ENCODE assay signal across 8 cellular contexts in the genomic region with DNA sequence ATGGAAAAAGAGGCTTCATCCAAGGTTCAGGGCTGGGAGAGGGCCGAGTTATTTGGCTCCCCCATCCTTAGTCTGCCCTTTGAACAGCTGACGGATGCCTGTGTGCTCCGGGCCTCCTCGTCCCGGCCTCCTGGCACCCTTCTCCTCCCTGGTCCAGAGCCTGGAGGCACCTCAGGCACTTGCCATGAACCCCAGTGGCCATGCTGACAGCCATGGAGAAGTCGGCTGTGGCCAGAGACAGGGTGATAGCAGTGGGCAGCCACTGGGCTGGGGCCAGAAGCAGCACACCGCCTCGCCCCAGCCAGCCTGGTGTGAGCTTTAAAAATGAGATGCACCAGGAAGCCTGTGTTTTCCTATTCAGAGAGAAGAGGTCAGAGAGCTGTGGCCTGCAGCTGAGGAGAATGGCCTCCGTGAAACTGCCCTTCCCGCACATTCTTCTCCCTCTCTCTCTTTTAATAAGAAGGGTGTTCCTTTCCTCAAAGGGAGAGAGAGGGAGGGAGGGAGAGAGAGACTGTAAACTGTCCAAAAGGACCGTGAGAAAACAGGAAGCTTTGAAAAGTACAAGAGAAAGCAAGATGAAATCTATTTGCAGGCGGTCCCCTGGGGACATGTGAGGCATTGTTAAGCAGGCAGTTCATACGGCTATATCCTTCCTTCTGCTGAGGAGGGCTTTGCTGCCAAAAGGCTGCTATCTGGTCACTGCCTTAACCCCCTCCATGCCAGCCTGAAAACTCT. TPM values are rescaled to one million over a fixed set of nuclear protein-coding genes. Genes with fewer than 3 reads are reported as not detected.
DNase-seq lines count a peak whose midpoint lies in the region; ATAC-seq and TF ChIP-seq lines count a peak whose summit lies in the region.

No MANE protein-coding gene starts in this region.

- H3K9me3 ChIP-seq in tibial nerve, result no peaks in the 10 kb centered on the region

- H3K27me3 ChIP-seq in tibial nerve, result no peaks in the 10 kb centered on the region

- 27 to 28% methylated on average over 13 of the region's 13 CpGs for WGBS in tibial nerve, 2 donors

- H3K36me3 Mint-ChIP-seq in MCF 10A (ENCODE audit: insufficient read depth, unreplicated experiment), result no peaks in the 10 kb centered on the region

- peak overlapping the region; percentile 75 to 94 (median 84) for H3K27ac ChIP-seq in tibial nerve

- TF ChIP-seq POLR2A in tibial nerve (IDR thresholded peaks at IDR 0.05), result no peak

- no TSS peak for BruUV-seq in MCF 10A (replicated peaks; lab: Mats Ljungman, UMichigan)

- H3K4me3 Mint-ChIP-seq in MCF 10A (ENCODE audit: unreplicated experiment), result no peak overlapping the region

- no peaks in the 10 kb centered on the region for H3K9me3 Mint-ChIP-seq in MCF 10A (ENCODE audit: unreplicated experiment)

- TF ChIP-seq EP300 in tibial nerve (IDR thresholded peaks at IDR 0.05), result peak in 1 of 2 donors; percentile 81

- peak overlapping the region; percentile 92 for H3K27ac Mint-ChIP-seq in MCF 10A (ENCODE audit: low read depth, unreplicated experiment)

- H3K27me3 Mint-ChIP-seq in MCF 10A (ENCODE audit: insufficient read depth, unreplicated experiment), result no peaks in the 10 kb centered on the region

- POLR2A ChIA-PET in MCF 10A (lab: Yijun Ruan, JAX), result interaction anchor here (0.6 to 8.6 kb wide), 16 partner anchors 10 to 366 kb away, joined by 3 to 65 read pairs (median 8); a partner anchor contains a TSS

- TF ChIP-seq CTCF in MCF 10A (IDR thresholded peaks at IDR 0.05; ENCODE audit: unreplicated experiment), result no peak
- no peak for TF ChIP-seq CTCF in tibial nerve (IDR thresholded peaks at IDR 0.05)

- no peak overlapping the region for H3K4me3 ChIP-seq in tibial nerve

- no peaks in the 10 kb centered on the region for H3K36me3 ChIP-seq in tibial nerve

- CTCF ChIA-PET in MCF 10A (lab: Yijun Ruan, JAX), result interaction anchor here (0.6 to 0.9 kb wide), 3 partner anchors 53 to 372 kb away, joined by 3 to 4 read pairs (median 3); no protein-coding TSS in a partner anchor

- peak; percentile 82 for ATAC-seq in GM19452 (IDR thresholded peaks at IDR 0.05; ENCODE audit: unreplicated experiment)
- peak; percentile 71 for ATAC-seq in HG03565 (IDR thresholded peaks at IDR 0.05; ENCODE audit: unreplicated experiment)
- ATAC-seq in left lobe of liver, result peak; percentile 64

- intact Hi-C loops in MCF 10A (cut with micrococcal nuclease), result no loop called here

- peaks cover 27% of the 10 kb centered on the region for H3K4me1 Mint-ChIP-seq in MCF 10A (ENCODE audit: insufficient read depth, unreplicated experiment)

- peaks cover 0 to 61% (median 33%) of the 10 kb centered on the region in 4 donors for H3K4me1 ChIP-seq in tibial nerve

- DNase-seq in AG08395 (ENCODE audit: low spot score), result peak; percentile 87
- DNase-seq in MCF 10A (ENCODE audit: unreplicated experiment), result peak; percentile 86
- no peak for DNase-seq in left lobe of liver (ENCODE audit: low spot score)
- peak; percentile 60 to 79 for DNase-seq in tibial nerve (ENCODE audit: low spot score in 2 of 2)
- no peak for DNase-seq in NCI-H2227 treated with DMSO at 0.1 percent for 48 hours (lab: John Stamatoyannopoulos, UW)
- DNase-seq in stimulated activated CD4-positive, alpha-beta T cell treated with anti-CD3 and anti-CD28 coated beads, Interleukin-15, amount 100 ng/mL, for 24 hours, result no peak

RNA-seq across cellular contexts. Expression of a gene that starts 55.3 kb away (rescaled TPM):
- not detected in 2 replicates for total RNA-seq in MCF 10A (2022)
- 1.7 TPM for total RNA-seq in left lobe of liver
- total RNA-seq in tibial nerve, result 10 to 100 TPM in 1 of 4 donors, 1 to 10 TPM in 3; 3.3 to 10.6 (median 5.2) TPM

Comparison
In these comparisons a context has a peak if more than half of its experiments do, and no peak if none do; other contexts are left out.
1. DNase-seq: peak in AG08395 (single experiment), MCF 10A (single experiment) and tibial nerve (2 of 2); none in left lobe of liver (single experiment), NCI-H2227 treated with DMSO at 0.1 percent for 48 hours (single experiment) and stimulated activated CD4-positive, alpha-beta T cell treated with anti-CD3 and anti-CD28 coated beads, Interleukin-15, amount 100 ng/mL, for 24 hours (single experiment).
2. Peak in every context shown above with its lines, with median percentiles within 50 percentile points of each other: ATAC-seq.